In genomic region chr10:13994932-13995331, GRCh38 we compare ENCODE assay signal across 22 cellular contexts.
DNase-seq lines count a peak whose midpoint lies in the region; ATAC-seq, FAIRE-seq and TF ChIP-seq lines count a peak whose summit lies in the region.
"Had no signal": no experiment of that assay in that cellular context is flagged by ENCODE, and none has a peak within 500 bp of the region (broad histone marks: within the 10 kb centered on the region; RNA-seq: fewer than 3 reads in every experiment).

No MANE protein-coding gene starts in this region.

- H3K36me3 ChIP-seq in SU-DHL-6 (ENCODE audit: low read length): no peaks in the 10 kb centered on the region
- H3K36me3 ChIP-seq: thoracic aorta had no signal

- no peak for TF ChIP-seq POLR2A in GM12891 (IDR thresholded peaks at IDR 0.05; ENCODE audit: low read depth, low read length)

- no peaks in the 10 kb centered on the region for H4K20me1 ChIP-seq in SU-DHL-6 (ENCODE audit: low read depth, low read length)

- H3K4me1 Mint-ChIP-seq in stimulated activated memory B cell treated with anti-CD40 and anti-IgM and Interleukin-4, amounts not matched to agents 10 μg/mL and 1 μg/mL and 100 μg/mL, for 72 hours: peaks cover 29% of the 10 kb centered on the region
- H3K4me1 Mint-ChIP-seq in activated CD4-positive, alpha-beta memory T cell treated with anti-CD3 and anti-CD28 coated beads for 36 hours (ENCODE audit: low read depth): peaks cover 13% of the 10 kb centered on the region

- H3K27me3 Mint-ChIP-seq in stimulated activated memory B cell treated with anti-CD40 and anti-IgM and Interleukin-4, amounts not matched to agents 10 μg/mL and 1 μg/mL and 100 μg/mL, for 72 hours: peaks cover 12% of the 10 kb centered on the region
- no peaks in the 10 kb centered on the region for H3K27me3 Mint-ChIP-seq in activated CD4-positive, alpha-beta memory T cell treated with anti-CD3 and anti-CD28 coated beads for 36 hours
- H3K27me3 Mint-ChIP-seq: activated CD8-positive, alpha-beta T cell treated with anti-CD3 and anti-CD28 coated beads for 36 hours had no signal

- no peak overlapping the region for H3K4me3 Mint-ChIP-seq in stimulated activated memory B cell treated with anti-CD40 and anti-IgM and Interleukin-4, amounts not matched to agents 10 μg/mL and 1 μg/mL and 100 μg/mL, for 72 hours
- H3K4me3 Mint-ChIP-seq in activated CD4-positive, alpha-beta memory T cell treated with anti-CD3 and anti-CD28 coated beads for 36 hours: no peak overlapping the region
- H3K4me3 Mint-ChIP-seq: activated CD8-positive, alpha-beta T cell treated with anti-CD3 and anti-CD28 coated beads for 36 hours; CD8-positive, alpha-beta memory T cell had no signal

- FAIRE-seq in GM12891 (lab: Jason Lieb, UNC): no peak
- FAIRE-seq: bronchial epithelial cell, K562 had no signal

- H3K9ac ChIP-seq in SU-DHL-6 (ENCODE audit: low read length): no peak overlapping the region

- peaks cover 9% of the 10 kb centered on the region for H3K9me3 Mint-ChIP-seq in stimulated activated memory B cell treated with anti-CD40 and anti-IgM and Interleukin-4, amounts not matched to agents 10 μg/mL and 1 μg/mL and 100 μg/mL, for 72 hours
- H3K9me3 Mint-ChIP-seq in activated CD4-positive, alpha-beta memory T cell treated with anti-CD3 and anti-CD28 coated beads for 36 hours: peaks cover 5% of the 10 kb centered on the region
- H3K9me3 Mint-ChIP-seq: CD8-positive, alpha-beta memory T cell had no signal

- no peaks in the 10 kb centered on the region for H3K9me3 ChIP-seq in SU-DHL-6 (ENCODE audit: insufficient read depth, low read length)
- H3K9me3 ChIP-seq: thoracic aorta had no signal

- no peak overlapping the region for H2AFZ ChIP-seq in SU-DHL-6 (ENCODE audit: low read depth, low read length, severe bottlenecking)

- no peaks in the 10 kb centered on the region for H3K9me2 ChIP-seq in SU-DHL-6 (replicated peaks; ENCODE audit: insufficient read depth, low read length)

- H3K27ac Mint-ChIP-seq in stimulated activated memory B cell treated with anti-CD40 and anti-IgM and Interleukin-4, amounts not matched to agents 10 μg/mL and 1 μg/mL and 100 μg/mL, for 72 hours: peak overlapping the region; percentile 73
- no peak overlapping the region for H3K27ac Mint-ChIP-seq in activated CD4-positive, alpha-beta memory T cell treated with anti-CD3 and anti-CD28 coated beads for 36 hours
- H3K27ac Mint-ChIP-seq: activated CD8-positive, alpha-beta T cell treated with anti-CD3 and anti-CD28 coated beads for 36 hours; CD8-positive, alpha-beta memory T cell had no signal

- DNase-seq in GM12891 (ENCODE audit: insufficient read length, low spot score) (no peak), LHCN-M2 (ENCODE audit: low read depth) (peak; percentile 26), amygdala (lab: John Stamatoyannopoulos, UW) (no peak)
- no peak for DNase-seq in activated CD4-positive, alpha-beta memory T cell treated with anti-CD3 and anti-CD28 coated beads for 36 hours
- DNase-seq: activated CD8-positive, alpha-beta T cell treated with anti-CD3 and anti-CD28 coated beads for 36 hours; activated T-cell treated with anti-CD3 and anti-CD28 coated beads, Interleukin-2, amount 50 U/mL, for 1 hour; CD8-positive, alpha-beta memory T cell; cortex of kidney; NCI-H1930; NCI-H774; nucleus accumbens; stimulated activated CD4-positive, alpha-beta T cell treated with anti-CD3 and anti-CD28 coated beads, Interleukin-2, amount 100 ng/mL, for 48 hours; stimulated activated naive CD4-positive, alpha-beta T cell treated with Interleukin-2 at 50 U/mL for 16 hours had no signal

- POLR2A ChIA-PET in activated CD4-positive, alpha-beta memory T cell treated with anti-CD3 and anti-CD28 coated beads for 36 hours (lab: Charles Lee): no interaction called here

- H3K4me3 ChIP-seq in SU-DHL-6 (ENCODE audit: insufficient read depth, low read length, poor library complexity, severe bottlenecking): no peak overlapping the region
- H3K4me3 ChIP-seq: K562, smooth muscle cell, thoracic aorta had no signal

- H3K27me3 ChIP-seq in SU-DHL-6 (ENCODE audit: low read length): no peaks in the 10 kb centered on the region

- no peak for TF ChIP-seq CTCF in SU-DHL-6 (IDR thresholded peaks at IDR 0.05; ENCODE audit: insufficient read depth, low read length, poor library complexity, severe bottlenecking)

- H3K27ac ChIP-seq in SU-DHL-6 (ENCODE audit: low read depth, low read length): peak overlapping the region; percentile 67
- H3K27ac ChIP-seq: thoracic aorta had no signal

- CTCF ChIA-PET in activated CD4-positive, alpha-beta memory T cell treated with anti-CD3 and anti-CD28 coated beads for 36 hours (lab: Charles Lee): no interaction called here

- peaks cover 5% of the 10 kb centered on the region for H3F3A ChIP-seq in SU-DHL-6 (ENCODE audit: insufficient read depth)

- intact Hi-C loops in activated CD4-positive, alpha-beta memory T cell treated with anti-CD3 and anti-CD28 coated beads for 36 hours (cut with micrococcal nuclease): no loop called here

- peak; percentile 50 for ATAC-seq in stimulated activated memory B cell treated with anti-CD40 and anti-IgM and Interleukin-4, amounts not matched to agents 10 μg/mL and 1 μg/mL and 100 μg/mL, for 72 hours
- no peak for ATAC-seq in HG03469 (IDR thresholded peaks at IDR 0.05; ENCODE audit: unreplicated experiment)
- ATAC-seq: activated CD4-positive, CD25-positive, alpha-beta regulatory T cell treated with anti-CD3 and anti-CD28 coated beads, Interleukin-2, amount 50 U/mL, for 24 hours; activated CD8-positive, alpha-beta T cell treated with anti-CD3 and anti-CD28 coated beads for 36 hours; K562; Panc1 had no signal

- H3K4me2 ChIP-seq in SU-DHL-6 (ENCODE audit: low read depth, low read length, poor library complexity, severe bottlenecking): no peak overlapping the region
- H3K4me2 ChIP-seq: smooth muscle cell had no signal

- H3K79me2 ChIP-seq in SU-DHL-6 (ENCODE audit: insufficient read depth, low read length): no peaks in the 10 kb centered on the region

- peaks cover 8% of the 10 kb centered on the region for H3K36me3 Mint-ChIP-seq in stimulated activated memory B cell treated with anti-CD40 and anti-IgM and Interleukin-4, amounts not matched to agents 10 μg/mL and 1 μg/mL and 100 μg/mL, for 72 hours
- H3K36me3 Mint-ChIP-seq in activated CD4-positive, alpha-beta memory T cell treated with anti-CD3 and anti-CD28 coated beads for 36 hours: no peaks in the 10 kb centered on the region
- H3K36me3 Mint-ChIP-seq: CD8-positive, alpha-beta memory T cell had no signal

TF ChIP-seq in GM12891, 5 proteins besides CTCF, POLR2A, EP300 and RAD21:
- no peak for TF ChIP-seq TAF1 (IDR thresholded peaks at IDR 0.05; ENCODE audit: low read depth, low read length)
- TF ChIP-seq SPI1 (IDR thresholded peaks at IDR 0.05; ENCODE audit: low read depth, low read length): peak; percentile 23; the same call in 1 of the 2 replicates
